In the genomic region with DNA sequence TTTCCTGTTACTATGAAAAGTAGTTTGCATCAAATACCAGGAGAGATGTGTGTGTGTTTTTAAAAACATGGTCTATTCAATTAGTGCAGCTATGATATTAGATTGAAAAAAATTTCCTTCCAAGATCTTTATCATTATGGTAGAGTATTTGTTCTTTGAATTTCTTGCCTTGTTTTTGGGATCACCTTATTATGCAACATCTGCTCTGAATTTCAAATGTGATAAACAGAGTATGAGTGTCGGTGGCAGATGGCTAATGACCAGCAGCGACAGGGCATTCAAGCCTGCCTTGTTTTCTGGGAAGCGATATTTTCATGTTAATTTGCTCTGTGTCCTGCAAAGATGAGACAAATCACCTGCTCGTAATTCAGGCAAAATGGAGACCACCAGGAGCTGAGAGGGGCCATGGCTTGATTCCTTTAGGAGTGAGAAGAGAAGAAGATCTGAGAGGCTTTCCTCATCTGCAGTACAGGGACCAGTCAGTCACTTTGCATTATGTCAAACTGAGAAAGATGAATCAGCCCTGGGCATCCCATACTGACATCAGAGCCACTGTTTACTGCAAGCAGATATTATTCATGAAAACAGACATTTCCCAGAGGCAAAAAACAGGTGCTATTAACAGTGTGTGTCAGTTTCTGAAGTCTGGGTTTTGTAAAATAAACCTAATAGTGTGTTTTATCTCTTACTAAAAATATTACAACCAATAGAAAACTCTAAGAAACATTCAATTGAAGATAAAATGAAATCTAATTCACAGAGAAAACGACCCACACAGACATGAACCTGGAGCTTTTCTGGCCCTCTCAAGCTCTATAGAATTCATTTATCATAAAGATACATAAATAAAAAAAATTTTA, we compare ENCODE assay signal across 1 cellular context.
TF ChIP-seq lines count a peak whose summit lies in the region.

No MANE protein-coding gene starts in this region.

TF ChIP-seq in SK-N-SH, 30 proteins besides CTCF, POLR2A, EP300 and RAD21 (continued from another document):
- peak; percentile 98 for TF ChIP-seq PBX3 (IDR thresholded peaks at IDR 0.05)
- TF ChIP-seq YY1 (IDR thresholded peaks at IDR 0.05; ENCODE audit: low read depth): no peak
- peak; percentile 93 for TF ChIP-seq SIN3A (IDR thresholded peaks at IDR 0.05; ENCODE audit: borderline replicate concordance, low read depth, low read length)
- TF ChIP-seq MEF2A (IDR thresholded peaks at IDR 0.05; ENCODE audit: borderline replicate concordance, low read depth): peak; percentile 58; the same call in 1 of the 2 replicates
- TF ChIP-seq RXRA (IDR thresholded peaks at IDR 0.05; ENCODE audit: borderline replicate concordance, low read depth): no peak
- TF ChIP-seq CHD2 (IDR thresholded peaks at IDR 0.05; ENCODE audit: low read length, partially characterized antibody): peak; percentile 36
- peak; percentile 26; the same call in 1 of the 2 replicates for TF ChIP-seq MXI1 (IDR thresholded peaks at IDR 0.05; ENCODE audit: low read depth, low read length)
- peak; percentile 99 for TF ChIP-seq TCF12 (IDR thresholded peaks at IDR 0.05)
- peak; percentile 71; the same call in 1 of the 2 replicates for TF ChIP-seq FOXM1 (IDR thresholded peaks at IDR 0.05; ENCODE audit: low read depth)
- TF ChIP-seq NFIC (IDR thresholded peaks at IDR 0.05; ENCODE audit: borderline replicate concordance): peak; percentile 70; the same call in 1 of the 2 replicates
- TF ChIP-seq JUND (IDR thresholded peaks at IDR 0.05): peak; percentile 89
- TF ChIP-seq FOXJ3 (CRISPR knock-in tag; IDR thresholded peaks at IDR 0.05): peak; percentile 94
- peak; percentile 85; the same call in 1 of the 2 replicates for TF ChIP-seq FOSL2 (IDR thresholded peaks at IDR 0.05; ENCODE audit: borderline replicate concordance, low read depth)
- peak; percentile 91 for TF ChIP-seq TEAD4 (IDR thresholded peaks at IDR 0.05; ENCODE audit: borderline replicate concordance, insufficient read depth)
